In genomic region chr7:30596043-30596641, GRCh38 we compare ENCODE assay signal across 1 cellular context.
TF ChIP-seq lines count a peak whose summit lies in the region.

No MANE protein-coding gene starts in this region.

TF ChIP-seq in GM23338, 12 proteins besides CTCF, POLR2A, EP300 and RAD21 (continued from another document):
- TF ChIP-seq ZNF462 (CRISPR knock-in tag; IDR thresholded peaks at IDR 0.05) (no peak), NANOG (IDR thresholded peaks at IDR 0.05; ENCODE audit: borderline replicate concordance) (no peak), STAT1 (IDR thresholded peaks at IDR 0.05; ENCODE audit: unreplicated experiment) (no peak), JUNB (IDR thresholded peaks at IDR 0.05; ENCODE audit: unreplicated experiment) (no peak), REST (IDR thresholded peaks at IDR 0.05; ENCODE audit: unreplicated experiment) (no peak), POLR2AphosphoS5 (IDR thresholded peaks at IDR 0.05; ENCODE audit: low read depth) (no peak), CREB1 (CRISPR knock-in tag; IDR thresholded peaks at IDR 0.05; ENCODE audit: low read depth) (no peak), EZH2 (IDR thresholded peaks at IDR 0.05; ENCODE audit: low read depth, unreplicated experiment) (no peak), EZH2phosphoT487 (IDR thresholded peaks at IDR 0.05; ENCODE audit: unreplicated experiment) (no peak), ZNF114 (CRISPR knock-in tag; IDR thresholded peaks at IDR 0.05) (no peak)
